In the genomic region with DNA sequence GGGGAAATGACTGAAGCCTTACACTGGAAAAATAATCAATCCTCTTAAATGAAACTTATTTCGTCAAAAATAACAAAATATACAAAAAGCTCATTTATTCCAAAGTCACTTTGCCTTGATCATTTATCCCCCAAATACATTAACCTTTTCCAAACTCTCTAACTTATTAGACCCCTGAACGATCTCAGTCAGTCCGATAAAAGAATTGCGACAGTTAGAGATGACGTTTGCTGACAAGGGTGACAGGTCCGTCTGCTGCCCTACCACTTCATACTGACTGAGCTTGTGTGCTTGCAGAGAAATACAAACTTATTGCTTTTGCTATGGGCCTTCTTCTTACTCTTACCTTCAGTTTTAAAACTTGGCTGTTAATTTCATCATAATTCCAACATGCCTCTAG, we compare ENCODE assay signal across 36 cellular contexts.
"Had no signal": no experiment of that assay in that cellular context is flagged by ENCODE, and none has a peak within 500 bp of the region (broad histone marks: within the 10 kb centered on the region; RNA-seq: fewer than 3 reads in every experiment).

No MANE protein-coding gene starts in this region.

- DNase-seq: activated B cell treated with CpG ODN at 0.5 μM for 24 hours; activated CD4-positive, alpha-beta memory T cell treated with anti-CD3 and anti-CD28 coated beads for 36 hours; activated CD4-positive, alpha-beta T cell treated with anti-CD3 and anti-CD28 coated beads for 4 hours; activated CD4-positive, alpha-beta T cell treated with anti-CD3 and anti-CD28 coated beads, Interleukin-2, amount 10 ng/mL, durations not matched to agents 24 days and 14 days; activated CD4-positive, alpha-beta T cell treated with anti-CD3 and anti-CD28 coated beads, Interleukin-2, amount 50 U/mL, for 1 hour; activated CD4-positive, alpha-beta T cell treated with anti-CD3 and anti-CD28 coated beads, Interleukin-2, amount 50 U/mL, for 4 hours; activated CD4-positive, CD25-positive, alpha-beta regulatory T cell treated with anti-CD3 and anti-CD28 coated beads, Interleukin-2, amount 50 U/mL, for 72 hours; activated CD8-positive, alpha-beta memory T cell treated with anti-CD3 and anti-CD28 coated beads, Interleukin-2, amount 50 U/mL, for 4 hours; activated CD8-positive, alpha-beta T cell treated with anti-CD3 and anti-CD28 coated beads for 36 hours; activated effector memory CD4-positive, alpha-beta T cell treated with Interleukin-2 at 50 U/mL for 16 hours; activated gamma-delta T cell; activated naive CD4-positive, alpha-beta T cell treated with anti-CD3 and anti-CD28 coated beads, Interleukin-2, amount 10 ng/mL, durations not matched to agents 7 days and 5 days; activated naive CD4-positive, alpha-beta T cell treated with Interleukin-2 at 50 U/mL for 16 hours; activated naive CD8-positive, alpha-beta T cell treated with anti-CD3 and anti-CD28 coated beads, Interleukin-2, amount 10 ng/mL, durations not matched to agents 7 days and 5 days; activated naive CD8-positive, alpha-beta T cell treated with anti-CD3 and anti-CD28 coated beads, Interleukin-2, amount 50 U/mL, for 24 hours; activated T-cell treated with anti-CD3 and anti-CD28 coated beads, Interleukin-2, amount 50 U/mL, for 24 hours; activated T-cell treated with anti-CD3 and anti-CD28 coated beads, Interleukin-2, amount 50 U/mL, for 48 hours; amygdala; anterior cingulate cortex; caudate nucleus; cerebellar nuclear complex; T-helper 1 cell; T-helper 2 cell; T-helper 9 cell had no signal

- H3K4me3 ChIP-seq: ascending aorta, cardiac muscle cell had no signal

- H3K36me3 Mint-ChIP-seq: activated CD4-positive, alpha-beta memory T cell treated with anti-CD3 and anti-CD28 coated beads for 36 hours; activated naive CD4-positive, alpha-beta T cell treated with anti-CD3 and anti-CD28 coated beads, Interleukin-2, amount 10 ng/mL, durations not matched to agents 7 days and 5 days; activated naive CD4-positive, alpha-beta T cell treated with anti-CD3 and anti-CD28 coated beads, Interleukin-2, amount 50 U/mL, for 24 hours; activated naive CD8-positive, alpha-beta T cell; activated naive CD8-positive, alpha-beta T cell treated with anti-CD3 and anti-CD28 coated beads, Interleukin-2, amount 10 ng/mL, durations not matched to agents 7 days and 5 days; brain had no signal

- H3K27me3 ChIP-seq: ascending aorta, cardiac muscle cell had no signal

- H3K36me3 ChIP-seq: ascending aorta, cardiac muscle cell had no signal

- H3K27ac ChIP-seq: ascending aorta, cardiac muscle cell, VCaP had no signal

- H3K9me3 Mint-ChIP-seq: activated B cell treated with CpG ODN at 0.5 μM for 24 hours; activated CD4-positive, alpha-beta memory T cell treated with anti-CD3 and anti-CD28 coated beads for 36 hours; activated CD4-positive, alpha-beta T cell treated with anti-CD3 and anti-CD28 coated beads, Interleukin-2, amount 10 ng/mL, durations not matched to agents 24 days and 14 days; activated CD8-positive, alpha-beta T cell treated with anti-CD3 and anti-CD28 coated beads for 36 hours; activated naive CD4-positive, alpha-beta T cell treated with anti-CD3 and anti-CD28 coated beads, Interleukin-2, amount 10 ng/mL, durations not matched to agents 7 days and 5 days; activated naive CD4-positive, alpha-beta T cell treated with anti-CD3 and anti-CD28 coated beads, Interleukin-2, amount 50 U/mL, for 24 hours; activated naive CD8-positive, alpha-beta T cell treated with anti-CD3 and anti-CD28 coated beads, Interleukin-2, amount 10 ng/mL, durations not matched to agents 7 days and 5 days; activated naive CD8-positive, alpha-beta T cell treated with anti-CD3 and anti-CD28 coated beads, Interleukin-2, amount 50 U/mL, for 24 hours; activated T-cell treated with anti-CD3 and anti-CD28 coated beads, Interleukin-2, amount 50 U/mL, for 24 hours; activated T-helper 2 cell treated with anti-CD3 and anti-CD28 coated beads, Interferon-gamma antibody, Interleukin-2, Interleukin-4, amounts not matched to agents 10 μg/mL and 5 μg/mL and 100 μg/mL, durations not matched to agents 14 hours and 24 hours and 36 hours; brain; T-helper 1 cell treated with Interleukin-12 subunit alpha and Interleukin-12 subunit beta and Interleukin-4 antibody, amounts not matched to agents 30 μg/mL and 1 μg/mL, for 36 hours; T-helper 2 cell treated with Interferon-gamma antibody and Interleukin-4, amounts not matched to agents 5 μg/mL and 100 μg/mL, for 36 hours had no signal

- FAIRE-seq: bronchial epithelial cell, TTC549 had no signal

- H3K4me3 Mint-ChIP-seq: activated B cell treated with CpG ODN at 0.5 μM for 24 hours; activated CD4-positive, alpha-beta memory T cell treated with anti-CD3 and anti-CD28 coated beads for 36 hours; activated CD4-positive, alpha-beta T cell treated with anti-CD3 and anti-CD28 coated beads, Interleukin-2, amount 10 ng/mL, durations not matched to agents 24 days and 14 days; activated CD8-positive, alpha-beta T cell treated with anti-CD3 and anti-CD28 coated beads for 36 hours; activated naive CD4-positive, alpha-beta T cell treated with anti-CD3 and anti-CD28 coated beads, Interleukin-2, amount 10 ng/mL, durations not matched to agents 7 days and 5 days; activated naive CD4-positive, alpha-beta T cell treated with anti-CD3 and anti-CD28 coated beads, Interleukin-2, amount 50 U/mL, for 24 hours; activated naive CD8-positive, alpha-beta T cell; activated naive CD8-positive, alpha-beta T cell treated with anti-CD3 and anti-CD28 coated beads, Interleukin-2, amount 10 ng/mL, durations not matched to agents 7 days and 5 days; activated naive CD8-positive, alpha-beta T cell treated with anti-CD3 and anti-CD28 coated beads, Interleukin-2, amount 50 U/mL, for 24 hours; activated T-cell treated with anti-CD3 and anti-CD28 coated beads, Interleukin-2, amount 50 U/mL, for 24 hours; brain; central memory CD8-positive, alpha-beta T cell; T-helper 1 cell treated with Interleukin-12 subunit alpha and Interleukin-12 subunit beta and Interleukin-4 antibody, amounts not matched to agents 30 μg/mL and 1 μg/mL, for 36 hours; T-helper 2 cell treated with Interferon-gamma antibody and Interleukin-4, amounts not matched to agents 5 μg/mL and 100 μg/mL, for 36 hours had no signal

- H3K9me3 ChIP-seq: ascending aorta had no signal

- ATAC-seq: activated CD8-positive, alpha-beta T cell treated with anti-CD3 and anti-CD28 coated beads for 36 hours; activated naive CD8-positive, alpha-beta T cell treated with anti-CD3 and anti-CD28 coated beads, Interleukin-2, amount 50 U/mL, for 24 hours had no signal

- H3K4me1 Mint-ChIP-seq: activated B cell treated with CpG ODN at 0.5 μM for 24 hours; activated CD4-positive, alpha-beta T cell treated with anti-CD3 and anti-CD28 coated beads, Interleukin-2, amount 10 ng/mL, durations not matched to agents 24 days and 14 days; activated naive CD4-positive, alpha-beta T cell treated with anti-CD3 and anti-CD28 coated beads, Interleukin-2, amount 10 ng/mL, durations not matched to agents 7 days and 5 days; activated naive CD4-positive, alpha-beta T cell treated with anti-CD3 and anti-CD28 coated beads, Interleukin-2, amount 50 U/mL, for 24 hours; activated naive CD8-positive, alpha-beta T cell treated with anti-CD3 and anti-CD28 coated beads, Interleukin-2, amount 10 ng/mL, durations not matched to agents 7 days and 5 days; activated naive CD8-positive, alpha-beta T cell treated with anti-CD3 and anti-CD28 coated beads, Interleukin-2, amount 50 U/mL, for 24 hours; central memory CD8-positive, alpha-beta T cell had no signal

- H3K27ac Mint-ChIP-seq: activated B cell treated with CpG ODN at 0.5 μM for 24 hours; activated CD4-positive, alpha-beta memory T cell treated with anti-CD3 and anti-CD28 coated beads for 36 hours; activated CD4-positive, alpha-beta T cell treated with anti-CD3 and anti-CD28 coated beads, Interleukin-2, amount 10 ng/mL, durations not matched to agents 24 days and 14 days; activated CD8-positive, alpha-beta T cell treated with anti-CD3 and anti-CD28 coated beads for 36 hours; activated naive CD4-positive, alpha-beta T cell treated with anti-CD3 and anti-CD28 coated beads, Interleukin-2, amount 10 ng/mL, durations not matched to agents 7 days and 5 days; activated naive CD4-positive, alpha-beta T cell treated with anti-CD3 and anti-CD28 coated beads, Interleukin-2, amount 50 U/mL, for 24 hours; activated naive CD8-positive, alpha-beta T cell; activated naive CD8-positive, alpha-beta T cell treated with anti-CD3 and anti-CD28 coated beads, Interleukin-2, amount 10 ng/mL, durations not matched to agents 7 days and 5 days; activated naive CD8-positive, alpha-beta T cell treated with anti-CD3 and anti-CD28 coated beads, Interleukin-2, amount 50 U/mL, for 24 hours; activated T-cell treated with anti-CD3 and anti-CD28 coated beads, Interleukin-2, amount 50 U/mL, for 24 hours; activated T-helper 2 cell treated with anti-CD3 and anti-CD28 coated beads, Interferon-gamma antibody, Interleukin-2, Interleukin-4, amounts not matched to agents 10 μg/mL and 5 μg/mL and 100 μg/mL, durations not matched to agents 14 hours and 24 hours and 36 hours; brain; T-helper 1 cell treated with Interleukin-12 subunit alpha and Interleukin-12 subunit beta and Interleukin-4 antibody, amounts not matched to agents 30 μg/mL and 1 μg/mL, for 36 hours; T-helper 2 cell treated with Interferon-gamma antibody and Interleukin-4, amounts not matched to agents 5 μg/mL and 100 μg/mL, for 36 hours had no signal

- H3K27me3 Mint-ChIP-seq: activated B cell treated with CpG ODN at 0.5 μM for 24 hours; activated CD4-positive, alpha-beta memory T cell treated with anti-CD3 and anti-CD28 coated beads for 36 hours; activated naive CD4-positive, alpha-beta T cell treated with anti-CD3 and anti-CD28 coated beads, Interleukin-2, amount 10 ng/mL, durations not matched to agents 7 days and 5 days; activated naive CD8-positive, alpha-beta T cell treated with anti-CD3 and anti-CD28 coated beads, Interleukin-2, amount 50 U/mL, for 24 hours; activated T-cell treated with anti-CD3 and anti-CD28 coated beads, Interleukin-2, amount 50 U/mL, for 24 hours; central memory CD8-positive, alpha-beta T cell had no signal

- H3K4me1 ChIP-seq: ascending aorta had no signal
